9 cellular contexts compared by ENCODE assay signal in genomic region chr13:51793570-51794273, GRCh38. TPM values are rescaled to one million over a fixed set of nuclear protein-coding genes. Genes with fewer than 3 reads are reported as not detected.
DNase-seq lines count a peak whose midpoint lies in the region; ATAC-seq and TF ChIP-seq lines count a peak whose summit lies in the region.
"Had no signal": no experiment of that assay in that cellular context is flagged by ENCODE, and none has a peak within 500 bp of the region (broad histone marks: within the 10 kb centered on the region; RNA-seq: fewer than 3 reads in every experiment).

No MANE protein-coding gene starts in this region.

- peak overlapping the region; percentile 5 for H2AFZ ChIP-seq in trophoblast cell (ENCODE audit: insufficient read depth, low read length, poor library complexity)

- no peak overlapping the region for H3K4me3 ChIP-seq in choroid plexus epithelial cell (ENCODE audit: low read depth, low read length)
- no peak overlapping the region for H3K4me3 ChIP-seq in trophoblast cell (ENCODE audit: low read depth, low read length)

- TF ChIP-seq CTCF in choroid plexus epithelial cell (conservative IDR thresholded peaks at IDR 0.05; ENCODE audit: low read depth, low read length) = no peak

- H3K4ac ChIP-seq in trophoblast cell (ENCODE audit: low read depth, low read length) = no peak overlapping the region

- H3K27me3 ChIP-seq in trophoblast cell (ENCODE audit: insufficient read depth, low read length) = no peaks in the 10 kb centered on the region

- H3K9me3 ChIP-seq in trophoblast cell (ENCODE audit: insufficient read depth, low read depth, low read length) = no peaks in the 10 kb centered on the region

- H3K79me1 ChIP-seq in trophoblast cell (ENCODE audit: low read length) = peaks cover 3% of the 10 kb centered on the region

- no peak overlapping the region for H4K12ac ChIP-seq in trophoblast cell (ENCODE audit: low read depth, low read length)

- no peaks in the 10 kb centered on the region for H3K79me2 ChIP-seq in trophoblast cell (ENCODE audit: control insufficient read depth, insufficient read depth, low read length, poor library complexity)

- peak overlapping the region; percentile 67 for H4K91ac ChIP-seq in trophoblast cell (ENCODE audit: low read depth, low read length)

- H3K23ac ChIP-seq in trophoblast cell (ENCODE audit: low read length) = no peak overlapping the region

- H3K4me2 ChIP-seq in trophoblast cell (ENCODE audit: low read length) = no peak overlapping the region

- peak; percentile 45 for DNase-seq in activated CD8-positive, alpha-beta memory T cell treated with anti-CD3 and anti-CD28 coated beads, Interleukin-2, amount 50 U/mL, for 4 hours
- no peak for DNase-seq in activated CD8-positive, alpha-beta memory T cell treated with anti-CD3 and anti-CD28 coated beads for 24 hours
- peak; percentile 82 for DNase-seq in RKO (ENCODE audit: low spot score)
- DNase-seq in choroid plexus epithelial cell (ENCODE audit: low read depth) = peak; percentile 84
- DNase-seq in trophoblast cell = peak; percentile 61 to 77
- DNase-seq in mucosa of gallbladder (ENCODE audit: low spot score) = no peak
- no peak for DNase-seq in NCI-H526 treated with DMSO at 0.1 percent for 48 hours (lab: John Stamatoyannopoulos, UW)

- no CpG with 5 or more reads among the region's 6 CpGs for WGBS in trophoblast cell (ENCODE audit: extremely low coverage, insufficient coverage, insufficient read length)

- peak overlapping the region; percentile 37 for H4K8ac ChIP-seq in trophoblast cell (ENCODE audit: low read depth, low read length)

- H3K36me3 ChIP-seq in trophoblast cell (ENCODE audit: control insufficient read depth in 1 of 2, insufficient read depth in 2 of 2, low read length in 2 of 2) = peaks cover 0 to 2% of the 10 kb centered on the region in 2 experiments

- H3K18ac ChIP-seq in trophoblast cell (ENCODE audit: low read length) = no peak overlapping the region

- peak overlapping the region; percentile 79 for H2AK5ac ChIP-seq in trophoblast cell (ENCODE audit: low read length)

- no peak overlapping the region for H3K9ac ChIP-seq in trophoblast cell (ENCODE audit: low read length)

- H2BK12ac ChIP-seq in trophoblast cell (ENCODE audit: low read length) = peak overlapping the region; percentile 37

- no peak overlapping the region for H2BK5ac ChIP-seq in trophoblast cell (ENCODE audit: low read depth, low read length, poor library complexity)

- ATAC-seq in HG02981 (IDR thresholded peaks at IDR 0.05; ENCODE audit: unreplicated experiment) = peak; percentile 66

- H3K4me1 ChIP-seq in trophoblast cell (ENCODE audit: control insufficient read depth in 1 of 2, insufficient read depth in 2 of 2, low read length in 2 of 2) = peaks cover 2 to 11% of the 10 kb centered on the region in 2 experiments

- peak overlapping the region; percentile 56 for H2BK120ac ChIP-seq in trophoblast cell (ENCODE audit: insufficient read depth, low read length, poor library complexity)

- H3K14ac ChIP-seq in trophoblast cell (ENCODE audit: low read length) = no peak overlapping the region

- H3K27ac ChIP-seq in trophoblast cell (ENCODE audit: low read depth, low read length) = peak overlapping the region; percentile 46
- H3K27ac ChIP-seq: C4-2B had no signal

RNA-seq across cellular contexts. Expression of gene DHRS12, which starts 10.2 kb away (rescaled TPM):
- 8.5 and 8.7 TPM in 2 replicates for polyA plus RNA-seq in trophoblast cell (2013)
- 12.3 TPM for total RNA-seq in mucosa of gallbladder

RNA-seq across cellular contexts. Expression of gene TMEM272, which starts 51.3 kb away (rescaled TPM):
- 0.01 and 0.03 TPM in 2 replicates for polyA plus RNA-seq in trophoblast cell (2013)
- total RNA-seq in mucosa of gallbladder = 1.0 TPM

Comparison
In these comparisons a context has a peak if more than half of its experiments do, and no peak if none do; other contexts are left out.
1. DNase-seq: peak in activated CD8-positive, alpha-beta memory T cell treated with anti-CD3 and anti-CD28 coated beads, Interleukin-2, amount 50 U/mL, for 4 hours (single experiment), RKO (single experiment), choroid plexus epithelial cell (single experiment) and trophoblast cell (2 of 2); none in activated CD8-positive, alpha-beta memory T cell treated with anti-CD3 and anti-CD28 coated beads for 24 hours (single experiment), mucosa of gallbladder (single experiment) and NCI-H526 treated with DMSO at 0.1 percent for 48 hours (single experiment).